8 cellular contexts compared by ENCODE assay signal in genomic region chr3:49939858-49940666, GRCh38. TPM values are rescaled to one million over a fixed set of nuclear protein-coding genes. Genes with fewer than 3 reads are reported as not detected.
DNase-seq lines count a peak whose midpoint lies in the region; ATAC-seq, FAIRE-seq and TF ChIP-seq lines count a peak whose summit lies in the region.

Gene RBM6 (plus strand): TSS chr3:49940150. CDS start chr3:49962642, 22,492 bp downstream.

- ATAC-seq in HG02852 (IDR thresholded peaks at IDR 0.05; ENCODE audit: unreplicated experiment) (peak; percentile 93), heart left ventricle (peak; percentile 99 to 100 (median 99))

- WGBS in adrenal gland, 4 donors: 0% methylated on average over 22 to 74 of the region's 74 CpGs
- WGBS in heart left ventricle, 4 donors: 0 to 1% (median 0%) methylated on average over 48 to 74 of the region's 74 CpGs

- peak within 1 kb of the TSS; percentile 98 for H3K27ac Mint-ChIP-seq in type B pancreatic cell

- H3K9me3 ChIP-seq in adrenal gland (replicated peaks in 1 of 3) (no peaks in the 10 kb centered on the region), heart left ventricle (no peaks in the 10 kb centered on the region)

- H3K4me3 ChIP-seq in adrenal gland (peak within 1 kb of the TSS; percentile 43 to 88 (median 69)), heart left ventricle (peak within 1 kb of the TSS; percentile 42 to 99 (median 84))

- peak in 1 of 6 experiments; percentile 5 for TF ChIP-seq CTCF in adrenal gland (IDR thresholded peaks at IDR 0.05)
- TF ChIP-seq CTCF in heart left ventricle (IDR thresholded peaks at IDR 0.05): peak in 3 of 12 donors; percentile 8 to 26 (median 21)
- TF ChIP-seq CTCF in type B pancreatic cell (conservative IDR thresholded peaks at IDR 0.05): no peak

- H3K4me3 Mint-ChIP-seq in type B pancreatic cell: peak within 1 kb of the TSS; percentile 98

- peaks cover 7% of the 10 kb centered on the region for H3K4me1 Mint-ChIP-seq in type B pancreatic cell (ENCODE audit: unreplicated experiment)

- peak; percentile 88 for TF ChIP-seq POLR2A in GM12892 (IDR thresholded peaks at IDR 0.05; ENCODE audit: low read depth, low read length)
- TF ChIP-seq POLR2A in adrenal gland (IDR thresholded peaks at IDR 0.05): peak; percentile 84 to 95
- TF ChIP-seq POLR2A in heart left ventricle (IDR thresholded peaks at IDR 0.05): peak in 1 of 2 donors; percentile 83

- peak; percentile 99 for FAIRE-seq in GM12892 (lab: Jason Lieb, UNC)

- no peaks in the 10 kb centered on the region for H3K27me3 Mint-ChIP-seq in type B pancreatic cell

- H3K36me3 ChIP-seq in adrenal gland (replicated peaks in 1 of 2) (no peaks in the 10 kb centered on the region), heart left ventricle (peaks cover 0 to 14% (median 0%) of the 10 kb centered on the region in 9 donors)

- H3K4me1 ChIP-seq in adrenal gland (replicated peaks in 1 of 2) (peaks cover 8 to 31% of the 10 kb centered on the region in 2 donors), heart left ventricle (peaks cover 0 to 32% (median 17%) of the 10 kb centered on the region in 12 donors)

- H3K9me3 Mint-ChIP-seq in type B pancreatic cell: no peaks in the 10 kb centered on the region

- DNase-seq in GM12892 (ENCODE audit: insufficient read length) (peak; percentile 96), NCI-H146 (lab: John Stamatoyannopoulos, UW) (peak; percentile 96), T-helper 1 cell (peak; percentile 86 to 98 (median 92)), adrenal gland (peak; percentile 96 to 99 (median 98)), heart left ventricle (peak; percentile 98 to 99 (median 98)), pons (ENCODE audit: low spot score) (peak; percentile 98), type B pancreatic cell (ENCODE audit: extremely low spot score, unreplicated experiment) (peak; percentile 96)

- H3K27me3 ChIP-seq in adrenal gland (no peaks in the 10 kb centered on the region), heart left ventricle (no peaks in the 10 kb centered on the region)

- peaks cover 15% of the 10 kb centered on the region for H3K36me3 Mint-ChIP-seq in type B pancreatic cell

- H3K27ac ChIP-seq in adrenal gland: peak within 1 kb of the TSS; percentile 78 to 98 (median 94)
- H3K27ac ChIP-seq in heart left ventricle: peak within 1 kb of the TSS; percentile 70 to 99 (median 94)

- intact Hi-C loops in adrenal gland (cut with DNase I) (no loop called here), heart left ventricle (cut with DNase I) (loop anchor here in 1 of 10 donors (10.0 kb wide), 1 partner anchor 355 kb away; the partner anchor contains the start of genes HYAL3, IFRD2 and NAA80)

RNA-seq across cellular contexts. Expression of gene RBM6, which starts in this region (rescaled TPM):
- 106 TPM for polyA plus RNA-seq in GM12892 (2012; ENCODE audit: missing spikeins)
- total RNA-seq in adrenal gland (100 to 1,000 TPM in 2 of 8 donors, 10 to 100 TPM in 6; 34.8 to 105 (median 67.6) TPM), heart left ventricle (10 to 100 TPM; 21.1 to 41.4 (median 32.6) TPM), type B pancreatic cell (ENCODE audit: low replicate concordance) (96.0 and 109 TPM in 2 replicates)
- polyA plus RNA-seq in adrenal gland (100 to 1,000 TPM in 2 of 3 donors, 10 to 100 TPM in 1; 54.6 to 700 (median 224) TPM), heart left ventricle (10 to 100 TPM; 27.6 to 75.1 TPM)

Comparison
In these comparisons a context has a peak if more than half of its experiments do, and no peak if none do; other contexts are left out.
1. Peak in every context shown above with its lines: DNase-seq, ATAC-seq, H3K4me3 ChIP-seq and H3K27ac ChIP-seq.